ENCODE assay signal across 1 cellular context in genomic region chr2:6356127-6356761, GRCh38.
TF ChIP-seq lines count a peak whose summit lies in the region.

No MANE protein-coding gene starts in this region.

TF ChIP-seq in GM12878, 131 proteins besides CTCF, POLR2A, EP300 and RAD21 (continued from another document):
- no peak for TF ChIP-seq ATF2 (IDR thresholded peaks at IDR 0.05; ENCODE audit: low read length)
- TF ChIP-seq MYB (IDR thresholded peaks at IDR 0.05; ENCODE audit: borderline replicate concordance, low read depth, low read length): no peak
- no peak for TF ChIP-seq RCOR1 (conservative IDR thresholded peaks at IDR 0.05; ENCODE audit: low read depth, low read length)
- TF ChIP-seq SMC3 (IDR thresholded peaks at IDR 0.05; ENCODE audit: borderline replicate concordance, low read length): peak; percentile 24; the same call in 1 of the 2 replicates
